28 cellular contexts compared by ENCODE assay signal in the genomic region with DNA sequence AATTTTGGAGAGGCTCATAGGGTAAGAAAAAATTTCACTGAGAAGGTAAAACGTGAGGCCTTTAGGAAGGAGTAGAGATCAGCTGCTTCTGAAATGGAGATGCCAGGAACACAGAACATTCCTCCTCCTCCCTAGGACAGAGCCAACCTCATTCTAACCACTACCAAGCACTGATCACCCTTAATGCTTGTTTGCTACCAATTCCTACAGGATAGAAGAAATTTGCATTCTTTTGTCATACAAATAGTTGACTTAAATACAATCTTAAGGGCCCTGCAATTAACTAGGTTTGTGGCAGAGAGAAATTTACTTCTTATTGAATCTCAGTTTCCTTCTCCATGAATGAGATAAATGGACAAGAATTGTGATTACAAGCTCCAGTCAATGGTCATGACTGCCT.
"Had no signal": no experiment of that assay in that cellular context is flagged by ENCODE, and none has a peak within 500 bp of the region (broad histone marks: within the 10 kb centered on the region; RNA-seq: fewer than 3 reads in every experiment).

No MANE protein-coding gene starts in this region.

- H3K4me3 ChIP-seq: adrenal gland, SK-N-MC had no signal

- H3K27me3 Mint-ChIP-seq: activated CD4-positive, alpha-beta memory T cell treated with anti-CD3 and anti-CD28 coated beads, Interleukin-2, amount 10 ng/mL, durations not matched to agents 7 days and 5 days; activated CD4-positive, alpha-beta T cell treated with anti-CD3 and anti-CD28 coated beads for 36 hours; activated naive CD8-positive, alpha-beta T cell treated with anti-CD3 and anti-CD28 coated beads, Interleukin-2, amount 10 ng/mL, durations not matched to agents 7 days and 5 days; T-cell had no signal

- H3K4me1 Mint-ChIP-seq: activated CD4-positive, alpha-beta memory T cell treated with anti-CD3 and anti-CD28 coated beads, Interleukin-2, amount 10 ng/mL, durations not matched to agents 7 days and 5 days; activated CD4-positive, alpha-beta T cell treated with anti-CD3 and anti-CD28 coated beads for 36 hours; activated naive CD8-positive, alpha-beta T cell treated with anti-CD3 and anti-CD28 coated beads, Interleukin-2, amount 10 ng/mL, durations not matched to agents 7 days and 5 days; T-cell had no signal

- H3K9me3 ChIP-seq: adrenal gland had no signal

- H3K27ac Mint-ChIP-seq: activated CD4-positive, alpha-beta memory T cell treated with anti-CD3 and anti-CD28 coated beads, Interleukin-2, amount 10 ng/mL, durations not matched to agents 7 days and 5 days; activated CD4-positive, alpha-beta T cell treated with anti-CD3 and anti-CD28 coated beads for 36 hours; activated naive CD8-positive, alpha-beta T cell treated with anti-CD3 and anti-CD28 coated beads, Interleukin-2, amount 10 ng/mL, durations not matched to agents 7 days and 5 days; activated T-cell treated with anti-CD3 and anti-CD28 coated beads, Interleukin-2, amount 50 U/mL, for 72 hours; activated T-helper 2 cell treated with anti-CD3 and anti-CD28 coated beads, Interferon-gamma antibody, Interleukin-2, Interleukin-4, amounts not matched to agents 10 μg/mL and 5 μg/mL and 100 μg/mL, durations not matched to agents 14 hours and 24 hours and 36 hours; T-cell had no signal

- H3K27ac ChIP-seq: adrenal gland, SK-N-MC, VCaP had no signal

- H3K36me3 ChIP-seq: adrenal gland had no signal

- H3K4me1 ChIP-seq: adrenal gland had no signal

- H3K27me3 ChIP-seq: adrenal gland had no signal

- ATAC-seq: activated CD4-positive, alpha-beta T cell treated with anti-CD3 and anti-CD28 coated beads for 36 hours; activated T-cell treated with anti-CD3 and anti-CD28 coated beads, Interleukin-2, amount 50 U/mL, for 72 hours; Panc1; Right ventricle myocardium inferior; T-cell had no signal

- H3K36me3 Mint-ChIP-seq: activated naive CD8-positive, alpha-beta T cell treated with anti-CD3 and anti-CD28 coated beads, Interleukin-2, amount 10 ng/mL, durations not matched to agents 7 days and 5 days; T-cell had no signal

- H3K9me3 Mint-ChIP-seq: activated CD4-positive, alpha-beta memory T cell treated with anti-CD3 and anti-CD28 coated beads, Interleukin-2, amount 10 ng/mL, durations not matched to agents 7 days and 5 days; activated naive CD8-positive, alpha-beta T cell treated with anti-CD3 and anti-CD28 coated beads, Interleukin-2, amount 10 ng/mL, durations not matched to agents 7 days and 5 days; activated T-cell treated with anti-CD3 and anti-CD28 coated beads, Interleukin-2, amount 50 U/mL, for 72 hours; activated T-helper 2 cell treated with anti-CD3 and anti-CD28 coated beads, Interferon-gamma antibody, Interleukin-2, Interleukin-4, amounts not matched to agents 10 μg/mL and 5 μg/mL and 100 μg/mL, durations not matched to agents 14 hours and 24 hours and 36 hours had no signal

- DNase-seq: activated CD4-positive, alpha-beta memory T cell treated with anti-CD3 and anti-CD28 coated beads, Interleukin-2, amount 10 ng/mL, durations not matched to agents 7 days and 5 days; activated CD4-positive, alpha-beta T cell treated with anti-CD3 and anti-CD28 coated beads for 36 hours; activated CD4-positive, alpha-beta T cell treated with anti-CD3 and anti-CD28 coated beads, Interleukin-2, amount 50 U/mL, for 1 hour; activated naive CD4-positive, alpha-beta T cell treated with anti-CD3 and anti-CD28 coated beads, Interleukin-2, amount 50 U/mL, for 16 hours; activated naive CD8-positive, alpha-beta T cell treated with anti-CD3 and anti-CD28 coated beads, Interleukin-2, amount 10 ng/mL, durations not matched to agents 7 days and 5 days; activated T-cell treated with anti-CD3 and anti-CD28 coated beads, Interleukin-2, amount 50 U/mL, for 72 hours; adrenal gland; anterior cingulate cortex; Karpas-422; MM.1S; NCI-H1105; NCI-H1436; NCI-H1694 treated with DMSO at 0.1 percent for 48 hours; NCI-H2029 treated with DMSO at 0.1 percent for 48 hours; NCI-H345; NCI-H510A; NCI-H526 treated with DMSO at 0.1 percent for 48 hours; NCI-H82; OCI-M1; RPMI8226; T-cell; T-helper 2 cell; T1000 had no signal

- H3K4me3 Mint-ChIP-seq: activated CD4-positive, alpha-beta memory T cell treated with anti-CD3 and anti-CD28 coated beads, Interleukin-2, amount 10 ng/mL, durations not matched to agents 7 days and 5 days; activated CD4-positive, alpha-beta T cell treated with anti-CD3 and anti-CD28 coated beads for 36 hours; activated naive CD8-positive, alpha-beta T cell treated with anti-CD3 and anti-CD28 coated beads, Interleukin-2, amount 10 ng/mL, durations not matched to agents 7 days and 5 days; activated T-cell treated with anti-CD3 and anti-CD28 coated beads, Interleukin-2, amount 50 U/mL, for 72 hours; T-cell had no signal
